In genomic region chr6:47042238-47042843, GRCh38 we compare ENCODE assay signal across 23 cellular contexts. TPM values are rescaled to one million over a fixed set of nuclear protein-coding genes. Genes with fewer than 3 reads are reported as not detected.
DNase-seq lines count a peak whose midpoint lies in the region; ATAC-seq and TF ChIP-seq lines count a peak whose summit lies in the region.
"Had no signal": no experiment of that assay in that cellular context is flagged by ENCODE, and none has a peak within 500 bp of the region (broad histone marks: within the 10 kb centered on the region; RNA-seq: fewer than 3 reads in every experiment).

TSS of gene ADGRF1 (minus strand) at chr6:47042332. CDS start at chr6:47029061, 13,271 bp downstream.

- no peaks in the 10 kb centered on the region for H3K27me3 ChIP-seq in PC-3 (ENCODE audit: low read length)
- H3K27me3 ChIP-seq in colonic mucosa: no peaks in the 10 kb centered on the region
- H3K27me3 ChIP-seq in testis: no peaks in the 10 kb centered on the region
- H3K27me3 ChIP-seq in neuronal stem cell (ENCODE audit: control insufficient read depth in 3 of 3, insufficient read depth in 3 of 3, low read depth in 1 of 3, low read length in 3 of 3): no peaks in the 10 kb centered on the region
- H3K27me3 ChIP-seq: sigmoid colon had no signal

- no peak within 1 kb of the TSS for H3K18ac ChIP-seq in neuronal stem cell (ENCODE audit: low read length)

- H3K79me1 ChIP-seq in neuronal stem cell (ENCODE audit: low read depth, low read length): no peaks in the 10 kb centered on the region

- peak; percentile 48 for ATAC-seq in PC-3
- no peak for ATAC-seq in GM21717 (IDR thresholded peaks at IDR 0.05; ENCODE audit: unreplicated experiment)
- ATAC-seq: activated T-cell treated with anti-CD3 and anti-CD28 coated beads, Interleukin-2, amount 50 U/mL, for 4 hours; gastroesophageal sphincter had no signal

- no peak for TF ChIP-seq POLR2A in testis (IDR thresholded peaks at IDR 0.05)

- no peak within 1 kb of the TSS for H2BK12ac ChIP-seq in neuronal stem cell (ENCODE audit: low read length)

- H3K9me2 ChIP-seq in PC-3 (replicated peaks; ENCODE audit: low read length): no peaks in the 10 kb centered on the region

- H3K4me3 ChIP-seq in PC-3 (ENCODE audit: low read length): peak within 1 kb of the TSS; percentile 72
- H3K4me3 ChIP-seq in colonic mucosa: no peak within 1 kb of the TSS
- no peak within 1 kb of the TSS for H3K4me3 ChIP-seq in testis
- no peak within 1 kb of the TSS for H3K4me3 ChIP-seq in neuronal stem cell (ENCODE audit: low read length in 2 of 2)
- H3K4me3 ChIP-seq: gastroesophageal sphincter, HAP-1, sigmoid colon had no signal

- H3K23ac ChIP-seq in neuronal stem cell (ENCODE audit: low read depth, low read length, poor library complexity): no peak within 1 kb of the TSS

- no peak within 1 kb of the TSS for H3K4ac ChIP-seq in neuronal stem cell (ENCODE audit: low read length)

- peak within 1 kb of the TSS; percentile 95 for H3K27ac ChIP-seq in PC-3 (ENCODE audit: low read length)
- no peak within 1 kb of the TSS for H3K27ac ChIP-seq in colonic mucosa
- H3K27ac ChIP-seq in testis: peak within 1 kb of the TSS in 1 of 2 donors; percentile 25
- no peak within 1 kb of the TSS for H3K27ac ChIP-seq in neuronal stem cell (replicated peaks; ENCODE audit: low read length)
- H3K27ac ChIP-seq: gastroesophageal sphincter, sigmoid colon had no signal

- H3K4me2 ChIP-seq in PC-3 (ENCODE audit: low read length): peak within 1 kb of the TSS; percentile 92
- H3K4me2 ChIP-seq in neuronal stem cell (ENCODE audit: insufficient read depth, low read length, poor library complexity, severe bottlenecking): no peak within 1 kb of the TSS

- H3K36me3 ChIP-seq in PC-3 (ENCODE audit: low read depth, low read length) (peaks cover 9% of the 10 kb centered on the region), colonic mucosa (no peaks in the 10 kb centered on the region), testis (ENCODE audit: low read depth, missing control alignments) (no peaks in the 10 kb centered on the region), neuronal stem cell (replicated peaks in 1 of 2; ENCODE audit: control insufficient read depth in 2 of 2, insufficient read depth in 2 of 2, low read length in 2 of 2) (no peaks in the 10 kb centered on the region)
- H3K36me3 ChIP-seq: BE2C, gastroesophageal sphincter, HAP-1, sigmoid colon had no signal

- intact Hi-C loops in PC-3 (cut with micrococcal nuclease) (loop anchor here (5.0 to 10.0 kb wide), 3 partner anchors 265 to 628 kb away; partner anchors contain the start of gene TNFRSF21), colonic mucosa (cut with DNase I) (loop anchor here (5.0 to 10.0 kb wide), 2 partner anchors 48 to 190 kb away; no protein-coding TSS in a partner anchor), testis (cut with DNase I; ENCODE audit: low total_unique reads) (no loop called here)

- WGBS in testis, 2 donors: 66 to 76% methylated on average over 3 of the region's 3 CpGs
- no CpG with 5 or more reads among the region's 3 CpGs for WGBS in neuronal stem cell (ENCODE audit: extremely low coverage in 2 of 2, insufficient read length in 2 of 2, insufficient replicate concordance in 1 of 2), 2 donors

- no peak within 1 kb of the TSS for H3K14ac ChIP-seq in neuronal stem cell (ENCODE audit: low read length)

- peak; percentile 91 for DNase-seq in PC-3
- DNase-seq in colonic mucosa: peak; percentile 34
- DNase-seq in left kidney (ENCODE audit: low read depth, low spot score): peak; percentile 91
- DNase-seq in testis: peak; percentile 58
- no peak for DNase-seq in AG20443 (ENCODE audit: low spot score)
- DNase-seq in neuronal stem cell (ENCODE audit: low spot score): no peak
- no peak for DNase-seq in effector CD8-positive, alpha-beta T cell (lab: John Stamatoyannopoulos, UW)
- DNase-seq: activated CD4-positive, alpha-beta T cell treated with anti-CD3 and anti-CD28 coated beads, Interleukin-2, amount 50 U/mL, for 4 hours; activated T-cell treated with anti-CD3 and anti-CD28 coated beads, Interleukin-2, amount 50 U/mL, for 4 hours; BE2C; central memory CD4-positive, alpha-beta T cell; DMS 273 treated with DMSO at 0.1 percent for 48 hours; endodermal cell; midbrain; NCI-H1694; NCI-H524; nucleus accumbens; sigmoid colon; stimulated activated CD4-positive, alpha-beta T cell treated with anti-CD3 and anti-CD28 coated beads, Interleukin-2, amount 100 ng/mL, for 48 hours had no signal

- POLR2A ChIA-PET in PC-3 (lab: Charles Lee; ENCODE audit: unreplicated experiment): interaction anchor here (0.6 to 1.1 kb wide), 5 partner anchors 56 to 1695 kb away, joined by 3 to 10 read pairs (median 4); no protein-coding TSS in a partner anchor

- peaks cover 64% of the 10 kb centered on the region for H3K4me1 ChIP-seq in PC-3 (ENCODE audit: insufficient read depth, low read length)
- no peaks in the 10 kb centered on the region for H3K4me1 ChIP-seq in colonic mucosa
- H3K4me1 ChIP-seq in testis: peaks cover 8% of the 10 kb centered on the region
- H3K4me1 ChIP-seq in neuronal stem cell (ENCODE audit: control insufficient read depth in 2 of 2, insufficient read depth in 1 of 2, low read depth in 1 of 2, low read length in 2 of 2): peaks cover 0 to 4% of the 10 kb centered on the region in 2 donors
- H3K4me1 ChIP-seq: BE2C, HAP-1 had no signal

- no peak within 1 kb of the TSS for H4K8ac ChIP-seq in neuronal stem cell (ENCODE audit: low read depth, low read length)

- no peak within 1 kb of the TSS for H2BK120ac ChIP-seq in neuronal stem cell (ENCODE audit: low read depth, low read length)

- no peaks in the 10 kb centered on the region; the same call in 1 of the 2 replicates for H4K20me1 ChIP-seq in PC-3 (ENCODE audit: low read length)

- no peak within 1 kb of the TSS for H2BK5ac ChIP-seq in neuronal stem cell (ENCODE audit: low read length)

- H4K91ac ChIP-seq in neuronal stem cell (ENCODE audit: low read depth, low read length, poor library complexity): no peak within 1 kb of the TSS

- H2AFZ ChIP-seq in PC-3 (ENCODE audit: low read length): no peak within 1 kb of the TSS
- no peak within 1 kb of the TSS for H2AFZ ChIP-seq in neuronal stem cell (ENCODE audit: low read length)

- H3K9me3 ChIP-seq in PC-3 (ENCODE audit: low read length) (no peaks in the 10 kb centered on the region), colonic mucosa (no peaks in the 10 kb centered on the region), testis (no peaks in the 10 kb centered on the region), neuronal stem cell (replicated peaks in 1 of 2; ENCODE audit: control insufficient read depth in 2 of 2, insufficient read depth in 1 of 2, low read depth in 1 of 2, low read length in 2 of 2) (no peaks in the 10 kb centered on the region)
- H3K9me3 ChIP-seq: BE2C, gastroesophageal sphincter, HAP-1, sigmoid colon had no signal

- CTCF ChIA-PET in PC-3 (lab: Charles Lee): interaction anchor here (0.9 to 1.1 kb wide), 2 partner anchors 52 to 152 kb away, joined by 3 read pairs; no protein-coding TSS in a partner anchor

- H2BK15ac ChIP-seq in neuronal stem cell (ENCODE audit: low read length): no peak within 1 kb of the TSS

- H3F3A ChIP-seq in PC-3 (ENCODE audit: low read length, unreplicated experiment): peaks cover 20% of the 10 kb centered on the region

- no TSS peak for BruUV-seq in PC-3 (replicated peaks; lab: Mats Ljungman, UMichigan)

- TF ChIP-seq CTCF in PC-3 (conservative IDR thresholded peaks at IDR 0.05; ENCODE audit: low read depth, low read length): no peak
- no peak for TF ChIP-seq CTCF in colonic mucosa (IDR thresholded peaks at IDR 0.05)
- TF ChIP-seq CTCF in testis (IDR thresholded peaks at IDR 0.05): no peak

- peaks cover 62% of the 10 kb centered on the region for H3K79me2 ChIP-seq in PC-3 (ENCODE audit: low read length)

- H3K9ac ChIP-seq in PC-3 (ENCODE audit: low read length) (peak within 1 kb of the TSS; percentile 85), colonic mucosa (ENCODE audit: low read depth in 2 of 2, low read length in 2 of 2) (no peak within 1 kb of the TSS), neuronal stem cell (ENCODE audit: low read depth, low read length, poor library complexity) (no peak within 1 kb of the TSS)

- no peak within 1 kb of the TSS for H2AK5ac ChIP-seq in neuronal stem cell (ENCODE audit: low read depth, low read length)

RNA-seq across cellular contexts. Expression of gene ADGRF1, which starts in this region (rescaled TPM):
- 82.6 and 104 TPM in 2 replicates for total RNA-seq in PC-3 (2014; rRNA removed)
- total RNA-seq in colonic mucosa: 1 to 10 TPM; 1.7 to 2.0 TPM
- 1 to 10 TPM; 2.4 to 5.4 TPM for total RNA-seq in testis
- polyA plus RNA-seq in testis (ENCODE audit: insufficient read depth, low read depth, low replicate concordance): 2.4 TPM
- polyA plus RNA-seq in neuronal stem cell (2013, experiment 1 of 2): 0.01 TPM
- polyA plus RNA-seq in neuronal stem cell (2013, experiment 2 of 2): 0.01 TPM
- total RNA-seq: endodermal cell, sigmoid colon, SK-MEL-5 had no signal

Comparison
In these comparisons a context has a peak if more than half of its experiments do, and no peak if none do; other contexts are left out.
1. RNA of gene ADGRF1 (total RNA-seq): 82.6 to 104 TPM in PC-3; 2.4 to 5.4 TPM in testis and 1.7 to 2.0 TPM in colonic mucosa; every median in the first group is over 10 times any median in the second.
2. DNase-seq: peak in PC-3 (single experiment), colonic mucosa (single experiment), left kidney (single experiment) and testis (single experiment); none in AG20443 (single experiment), neuronal stem cell (single experiment) and effector CD8-positive, alpha-beta T cell (single experiment).